8 cellular contexts compared by ENCODE assay signal in genomic region chr9:4238522-4238921, GRCh38.
DNase-seq lines count a peak whose midpoint lies in the region; ATAC-seq and TF ChIP-seq lines count a peak whose summit lies in the region.

No MANE protein-coding gene starts in this region.

- H3K4me3 ChIP-seq in RWPE2 (ENCODE audit: severe bottlenecking): no peak overlapping the region
- H3K4me3 ChIP-seq in esophagus squamous epithelium: peak overlapping the region in 1 of 4 donors; percentile 11
- H3K4me3 ChIP-seq in skeletal muscle tissue (ENCODE audit: low read length in 3 of 3): peak overlapping the region in 1 of 3 donors; percentile 1

- H3K27ac Mint-ChIP-seq in effector memory CD8-positive, alpha-beta T cell: no peak overlapping the region
- H3K27ac Mint-ChIP-seq in activated T-helper 1 cell treated with anti-CD3 and anti-CD28 coated beads, Interleukin-12 subunit alpha, Interleukin-12 subunit beta, Interleukin-2, Interleukin-4 antibody, amounts not matched to agents 30 ng/mL and 10 ng/mL and 1 ng/mL, durations not matched to agents 14 hours and 24 hours and 36 hours: no peak overlapping the region

- intact Hi-C loops in esophagus squamous epithelium (cut with DNase I): loop anchor here (10.0 kb wide), 1 partner anchor 774 kb away; no protein-coding TSS in a partner anchor
- intact Hi-C loops in activated T-helper 1 cell treated with anti-CD3 and anti-CD28 coated beads, Interleukin-12 subunit alpha, Interleukin-12 subunit beta, Interleukin-2, Interleukin-4 antibody, amounts not matched to agents 30 ng/mL and 10 ng/mL and 1 ng/mL, durations not matched to agents 14 hours and 24 hours and 36 hours (cut with micrococcal nuclease): no loop called here

- WGBS in esophagus squamous epithelium, 2 donors: 48 to 54% methylated on average over 4 of the region's 4 CpGs

- H3K27me3 Mint-ChIP-seq in effector memory CD8-positive, alpha-beta T cell: peaks cover 8 to 10% of the 10 kb centered on the region in 2 donors
- no peaks in the 10 kb centered on the region for H3K27me3 Mint-ChIP-seq in activated T-helper 1 cell treated with anti-CD3 and anti-CD28 coated beads, Interleukin-12 subunit alpha, Interleukin-12 subunit beta, Interleukin-2, Interleukin-4 antibody, amounts not matched to agents 30 ng/mL and 10 ng/mL and 1 ng/mL, durations not matched to agents 14 hours and 24 hours and 36 hours (ENCODE audit: insufficient read depth)

- H3K27ac ChIP-seq in RWPE2 (ENCODE audit: poor library complexity, severe bottlenecking): peak overlapping the region; percentile 23
- peak overlapping the region in 3 of 4 donors; percentile 11 to 47 (median 25) for H3K27ac ChIP-seq in esophagus squamous epithelium
- H3K27ac ChIP-seq in skeletal muscle tissue (ENCODE audit: low read depth, low read length): peak overlapping the region; percentile 70

- H3K9ac ChIP-seq in skeletal muscle tissue (ENCODE audit: low read depth in 1 of 3, low read length in 3 of 3): peak overlapping the region in 1 of 3 donors; percentile 53

- peak; percentile 71 for ATAC-seq in RWPE2 (ENCODE audit: low read depth)
- ATAC-seq in effector memory CD8-positive, alpha-beta T cell (replicated peaks): no peak
- no peak for ATAC-seq in HG03521 (IDR thresholded peaks at IDR 0.05; ENCODE audit: unreplicated experiment)

- H3K36me3 Mint-ChIP-seq in effector memory CD8-positive, alpha-beta T cell (ENCODE audit: insufficient read depth): no peaks in the 10 kb centered on the region
- no peaks in the 10 kb centered on the region for H3K36me3 Mint-ChIP-seq in activated T-helper 1 cell treated with anti-CD3 and anti-CD28 coated beads, Interleukin-12 subunit alpha, Interleukin-12 subunit beta, Interleukin-2, Interleukin-4 antibody, amounts not matched to agents 30 ng/mL and 10 ng/mL and 1 ng/mL, durations not matched to agents 14 hours and 24 hours and 36 hours (ENCODE audit: low read depth)

- DNase-seq in GM04504 (ENCODE audit: low read depth) (peak; percentile 68), RWPE2 (ENCODE audit: low spot score) (no peak), esophagus squamous epithelium (lab: John Stamatoyannopoulos, UW) (no peak), NCI-H1092 (lab: John Stamatoyannopoulos, UW) (no peak)
- DNase-seq in effector memory CD8-positive, alpha-beta T cell: no peak
- DNase-seq in activated T-helper 1 cell treated with anti-CD3 and anti-CD28 coated beads, Interleukin-12 subunit alpha, Interleukin-12 subunit beta, Interleukin-2, Interleukin-4 antibody, amounts not matched to agents 30 ng/mL and 10 ng/mL and 1 ng/mL, durations not matched to agents 14 hours and 24 hours and 36 hours (ENCODE audit: low spot score): no peak

- peaks cover 23% of the 10 kb centered on the region for H3K4me1 ChIP-seq in RWPE2 (ENCODE audit: insufficient read depth, poor library complexity, severe bottlenecking)
- peaks cover 0 to 6% (median 0%) of the 10 kb centered on the region in 3 donors for H3K4me1 ChIP-seq in esophagus squamous epithelium
- peaks cover 0 to 5% (median 0%) of the 10 kb centered on the region in 3 donors for H3K4me1 ChIP-seq in skeletal muscle tissue (ENCODE audit: control insufficient read depth in 3 of 3, insufficient read depth in 3 of 3, low read length in 3 of 3)

- H3K4me3 Mint-ChIP-seq in effector memory CD8-positive, alpha-beta T cell: no peak overlapping the region
- no peak overlapping the region for H3K4me3 Mint-ChIP-seq in activated T-helper 1 cell treated with anti-CD3 and anti-CD28 coated beads, Interleukin-12 subunit alpha, Interleukin-12 subunit beta, Interleukin-2, Interleukin-4 antibody, amounts not matched to agents 30 ng/mL and 10 ng/mL and 1 ng/mL, durations not matched to agents 14 hours and 24 hours and 36 hours

- H3K36me3 ChIP-seq in RWPE2 (ENCODE audit: low read depth) (no peaks in the 10 kb centered on the region), esophagus squamous epithelium (no peaks in the 10 kb centered on the region), skeletal muscle tissue (ENCODE audit: control insufficient read depth in 3 of 3, insufficient read depth in 3 of 3, low read length in 3 of 3) (no peaks in the 10 kb centered on the region)

- no peaks in the 10 kb centered on the region for H3K9me3 Mint-ChIP-seq in effector memory CD8-positive, alpha-beta T cell
- no peaks in the 10 kb centered on the region for H3K9me3 Mint-ChIP-seq in activated T-helper 1 cell treated with anti-CD3 and anti-CD28 coated beads, Interleukin-12 subunit alpha, Interleukin-12 subunit beta, Interleukin-2, Interleukin-4 antibody, amounts not matched to agents 30 ng/mL and 10 ng/mL and 1 ng/mL, durations not matched to agents 14 hours and 24 hours and 36 hours

- TF ChIP-seq CTCF in RWPE2 (IDR thresholded peaks at IDR 0.05; ENCODE audit: poor library complexity, severe bottlenecking) (no peak), esophagus squamous epithelium (IDR thresholded peaks at IDR 0.05) (no peak)

- H3K9me3 ChIP-seq in RWPE2 (ENCODE audit: severe bottlenecking) (no peaks in the 10 kb centered on the region), esophagus squamous epithelium (peaks cover 0 to 2% (median 0%) of the 10 kb centered on the region in 3 donors), skeletal muscle tissue (ENCODE audit: control insufficient read depth in 3 of 3, low read length in 3 of 3) (no peaks in the 10 kb centered on the region)

- H3K27me3 ChIP-seq in RWPE2 (ENCODE audit: insufficient read depth, poor library complexity, severe bottlenecking) (no peaks in the 10 kb centered on the region), esophagus squamous epithelium (no peaks in the 10 kb centered on the region), skeletal muscle tissue (ENCODE audit: control insufficient read depth in 3 of 3, insufficient read depth in 3 of 3, low read length in 3 of 3) (no peaks in the 10 kb centered on the region)

- H3K4me1 Mint-ChIP-seq in effector memory CD8-positive, alpha-beta T cell (ENCODE audit: low read depth in 2 of 2): peaks cover 3 to 12% of the 10 kb centered on the region in 2 donors
- H3K4me1 Mint-ChIP-seq in activated T-helper 1 cell treated with anti-CD3 and anti-CD28 coated beads, Interleukin-12 subunit alpha, Interleukin-12 subunit beta, Interleukin-2, Interleukin-4 antibody, amounts not matched to agents 30 ng/mL and 10 ng/mL and 1 ng/mL, durations not matched to agents 14 hours and 24 hours and 36 hours (ENCODE audit: low read depth): peaks cover 18% of the 10 kb centered on the region

- no peak for TF ChIP-seq POLR2A in esophagus squamous epithelium (IDR thresholded peaks at IDR 0.05)
